Comparison of ENCODE assay signal across 8 cellular contexts in genomic region chr1:23718482-23718881, GRCh38. TPM values are rescaled to one million over a fixed set of nuclear protein-coding genes. Genes with fewer than 3 reads are reported as not detected.
DNase-seq lines count a peak whose midpoint lies in the region; ATAC-seq and TF ChIP-seq lines count a peak whose summit lies in the region.

No MANE protein-coding gene starts in this region.

- H3K9me3 Mint-ChIP-seq in GM23338 = no peaks in the 10 kb centered on the region

- peaks cover 45% of the 10 kb centered on the region for H3K79me2 ChIP-seq in GM23338 (replicated peaks; ENCODE audit: insufficient read depth)

- peaks cover 8% of the 10 kb centered on the region for H3K4me1 Mint-ChIP-seq in GM23338

- CTCF ChIA-PET in RWPE1 (lab: Yijun Ruan, JAX) = interaction anchor here (0.6 to 1.7 kb wide), 3 partner anchors 8 to 92 kb away, joined by 3 to 6 read pairs (median 4); no protein-coding TSS in a partner anchor

- H3K36me3 Mint-ChIP-seq in GM23338 (ENCODE audit: low read depth) = no peaks in the 10 kb centered on the region

- no peak overlapping the region for H3K27ac Mint-ChIP-seq in GM23338

- H4K20me1 ChIP-seq in GM23338 (replicated peaks; ENCODE audit: insufficient read depth) = peaks cover 43% of the 10 kb centered on the region

- H3K4me1 ChIP-seq in GM23338 (ENCODE audit: insufficient read depth) (no peaks in the 10 kb centered on the region), iPS DF 6.9 (ENCODE audit: control insufficient read depth, insufficient read depth, low read length) (no peaks in the 10 kb centered on the region)

- no peak overlapping the region for H3K4me3 Mint-ChIP-seq in GM23338

- H3K27me3 Mint-ChIP-seq in GM23338 (ENCODE audit: insufficient read depth, low read depth, poor library complexity) = peaks cover 1% of the 10 kb centered on the region

- no peak overlapping the region for H3K4me2 ChIP-seq in GM23338

- H3K9me3 ChIP-seq in iPS DF 6.9 (ENCODE audit: control insufficient read depth, insufficient read depth, low read length) = no peaks in the 10 kb centered on the region

- H3K9me2 ChIP-seq in GM23338 (ENCODE audit: insufficient read depth) = no peaks in the 10 kb centered on the region

- H3K27ac ChIP-seq in GM23338 (ENCODE audit: low read depth) (no peak overlapping the region), RWPE1 (no peak overlapping the region), iPS DF 6.9 (ENCODE audit: low read length) (no peak overlapping the region)

- WGBS in iPS DF 6.9 (ENCODE audit: insufficient coverage, insufficient read length) = no CpG with 5 or more reads among the region's 3 CpGs

- POLR2A ChIA-PET in RWPE1 (lab: Yijun Ruan, JAX; ENCODE audit: low non-redundant PET) = no interaction called here

- DNase-seq in AG08396 (ENCODE audit: low spot score) (peak; percentile 41), GM23338 (ENCODE audit: low spot score) (peak; percentile 96), RWPE1 (ENCODE audit: low spot score) (peak; percentile 33), iPS DF 6.9 (ENCODE audit: low read depth, low spot score) (peak; percentile 82), DMS79 treated with DMSO at 0.1 percent for 48 hours (lab: John Stamatoyannopoulos, UW) (no peak), NCI-H524 treated with DMSO at 0.1 percent for 48 hours (lab: John Stamatoyannopoulos, UW) (no peak)

- H3K27me3 ChIP-seq in GM23338 (ENCODE audit: insufficient read depth) (no peaks in the 10 kb centered on the region), iPS DF 6.9 (ENCODE audit: control insufficient read depth, insufficient read depth, low read length) (no peaks in the 10 kb centered on the region)

- ATAC-seq in GM23338 (peak; percentile 98), GM21529 (IDR thresholded peaks at IDR 0.05; ENCODE audit: unreplicated experiment) (no peak), GM21717 (IDR thresholded peaks at IDR 0.05; ENCODE audit: unreplicated experiment) (no peak)

- H3F3A ChIP-seq in GM23338 (replicated peaks; ENCODE audit: low read depth) = no peaks in the 10 kb centered on the region

- TF ChIP-seq CTCF in GM23338 (conservative IDR thresholded peaks at IDR 0.05; ENCODE audit: low read depth in 2 of 2) = peak; percentile 83 to 87
- peak; percentile 50 for TF ChIP-seq CTCF in RWPE1 (conservative IDR thresholded peaks at IDR 0.05; ENCODE audit: low read depth)

- 0 out of 2 replicates have a peak, but pooled peaks cover under 1% of the 10 kb centered on the region for H3K36me3 ChIP-seq in GM23338 (ENCODE audit: insufficient read depth)
- no peaks in the 10 kb centered on the region for H3K36me3 ChIP-seq in iPS DF 6.9 (ENCODE audit: control insufficient read depth, insufficient read depth, low read length)

- H3K4me3 ChIP-seq in GM23338 (no peak overlapping the region), iPS DF 6.9 (ENCODE audit: low read length) (no peak overlapping the region)

- no peak overlapping the region for H2AFZ ChIP-seq in GM23338

TF ChIP-seq in GM23338, 12 proteins besides CTCF, POLR2A, EP300 and RAD21:
- peak; percentile 72; the same call in 1 of the 2 replicates for TF ChIP-seq ZNF462 (CRISPR knock-in tag; IDR thresholded peaks at IDR 0.05)
- peak; percentile 56; the same call in 1 of the 2 replicates for TF ChIP-seq CREB1 (CRISPR knock-in tag; IDR thresholded peaks at IDR 0.05; ENCODE audit: low read depth)
- TF ChIP-seq POLR2AphosphoS5 (IDR thresholded peaks at IDR 0.05; ENCODE audit: low read depth) = no peak
- TF ChIP-seq ZNF331 (CRISPR knock-in tag; IDR thresholded peaks at IDR 0.05; ENCODE audit: low read depth) = no peak

RNA-seq across cellular contexts. Expression of gene ELOA, which starts 24.8 kb away (rescaled TPM):
- 38.1 and 49.1 TPM in 2 replicates for total RNA-seq in GM23338 (2014; rRNA removed; shearing (Covaris generic))
- 55.7 and 57.7 TPM in 2 replicates for polyA plus RNA-seq in GM23338 (2016; fragmentation: Nextera tagmentation; extraction: Ambion mirVana)

RNA-seq across cellular contexts. Expression of gene RPL11, which starts 26.9 kb away (rescaled TPM):
- 859 and 1,126 TPM in 2 replicates for total RNA-seq in GM23338 (2014; rRNA removed; shearing (Covaris generic))
- polyA plus RNA-seq in GM23338 (2016; fragmentation: Nextera tagmentation; extraction: Ambion mirVana) = 1,427 and 1,484 TPM in 2 replicates

RNA-seq across cellular contexts. Expression of gene PITHD1, which starts 59.7 kb away (rescaled TPM):
- 90.7 and 99.0 TPM in 2 replicates for total RNA-seq in GM23338 (2014; rRNA removed; shearing (Covaris generic))
- polyA plus RNA-seq in GM23338 (2016; fragmentation: Nextera tagmentation; extraction: Ambion mirVana) = 52.2 and 52.9 TPM in 2 replicates

Comparison
In these comparisons a context has a peak if more than half of its experiments do, and no peak if none do; other contexts are left out.
1. DNase-seq: peak in AG08396 (single experiment), GM23338 (single experiment), RWPE1 (single experiment) and iPS DF 6.9 (single experiment); none in DMS79 treated with DMSO at 0.1 percent for 48 hours (single experiment) and NCI-H524 treated with DMSO at 0.1 percent for 48 hours (single experiment).